ENCODE assay signal across 13 cellular contexts in the genomic region with DNA sequence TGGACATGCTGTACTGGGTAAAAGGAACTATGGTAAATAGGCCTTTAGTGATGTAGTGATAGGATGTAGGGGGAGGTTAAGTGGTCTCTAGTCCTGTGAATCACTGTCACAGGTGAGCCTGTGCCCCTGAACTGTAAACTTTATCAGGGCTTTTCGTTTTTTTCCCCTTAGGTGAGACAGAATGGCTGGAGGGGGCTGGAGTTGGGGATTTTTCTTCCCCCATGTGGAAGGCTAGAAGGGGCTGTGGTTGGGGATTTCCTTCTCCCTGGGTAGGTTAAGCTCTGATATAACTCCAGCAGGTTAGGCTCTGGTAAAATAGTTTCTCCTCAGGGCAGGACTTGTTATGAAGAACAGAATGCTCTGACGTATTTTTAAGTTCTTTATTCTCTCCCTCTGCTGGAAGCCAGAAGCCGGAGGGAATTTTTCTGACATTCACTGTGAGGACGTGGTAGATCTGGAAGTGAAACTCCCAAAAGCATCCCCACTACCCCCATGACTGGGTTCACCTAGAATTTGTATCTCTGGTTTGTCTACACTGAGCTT. TPM values are rescaled to one million over a fixed set of nuclear protein-coding genes. Genes with fewer than 3 reads are reported as not detected.
DNase-seq lines count a peak whose midpoint lies in the region; ATAC-seq and TF ChIP-seq lines count a peak whose summit lies in the region.
"Had no signal": no experiment of that assay in that cellular context is flagged by ENCODE, and none has a peak within 500 bp of the region (broad histone marks: within the 10 kb centered on the region; RNA-seq: fewer than 3 reads in every experiment).

No MANE protein-coding gene starts in this region.

- TF ChIP-seq CTCF in GM12865 (IDR thresholded peaks at IDR 0.05; ENCODE audit: insufficient read depth, low read depth, low read length, missing control alignments) = no peak
- no peak for TF ChIP-seq CTCF in GM23338 (conservative IDR thresholded peaks at IDR 0.05; ENCODE audit: low read depth in 2 of 2)

- H3K27ac Mint-ChIP-seq in activated T-helper 17 cell treated with anti-CD3 and anti-CD28 coated beads, Interleukin-2, amount 50 U/mL, for 72 hours = peak overlapping the region; percentile 77
- no peak overlapping the region for H3K27ac Mint-ChIP-seq in GM23338

- H3K4me1 ChIP-seq in GM23338 (ENCODE audit: insufficient read depth) = no peaks in the 10 kb centered on the region
- H3K4me1 ChIP-seq: vagina had no signal

- peak; percentile 52 for DNase-seq in GM12865 (ENCODE audit: low read depth)
- no peak for DNase-seq in NCI-H1092 (lab: John Stamatoyannopoulos, UW)
- no peak for DNase-seq in GM23338 (ENCODE audit: low spot score)
- DNase-seq: activated effector memory CD4-positive, alpha-beta T cell treated with Interleukin-2 at 50 U/mL for 16 hours; KG1; NCI-H2171 treated with DMSO at 0.1 percent for 48 hours had no signal

- peaks cover 43% of the 10 kb centered on the region for H3K79me2 ChIP-seq in GM23338 (replicated peaks; ENCODE audit: insufficient read depth)

- H3K4me1 Mint-ChIP-seq in activated T-helper 17 cell treated with anti-CD3 and anti-CD28 coated beads, Interleukin-2, amount 50 U/mL, for 72 hours = peaks cover 29% of the 10 kb centered on the region
- no peaks in the 10 kb centered on the region; the same call in 1 of the 3 replicates for H3K4me1 Mint-ChIP-seq in GM23338

- H3K9me2 ChIP-seq in GM23338 (ENCODE audit: insufficient read depth) = no peaks in the 10 kb centered on the region

- H2AFZ ChIP-seq in GM23338 = no peak overlapping the region

- H3K4me3 Mint-ChIP-seq in activated T-helper 17 cell treated with anti-CD3 and anti-CD28 coated beads, Interleukin-2, amount 50 U/mL, for 72 hours = no peak overlapping the region
- H3K4me3 Mint-ChIP-seq in GM23338 = no peak overlapping the region

- H3K27me3 Mint-ChIP-seq in activated T-helper 17 cell treated with anti-CD3 and anti-CD28 coated beads, Interleukin-2, amount 50 U/mL, for 72 hours = no peaks in the 10 kb centered on the region
- H3K27me3 Mint-ChIP-seq in GM23338 (ENCODE audit: insufficient read depth, low read depth, poor library complexity) = no peaks in the 10 kb centered on the region

- H3K36me3 Mint-ChIP-seq in activated T-helper 17 cell treated with anti-CD3 and anti-CD28 coated beads, Interleukin-2, amount 50 U/mL, for 72 hours (ENCODE audit: low read depth) = peaks cover 89% of the 10 kb centered on the region
- peaks cover 48% of the 10 kb centered on the region for H3K36me3 Mint-ChIP-seq in GM23338 (ENCODE audit: low read depth)

- no peaks in the 10 kb centered on the region for H3K9me3 Mint-ChIP-seq in activated T-helper 17 cell treated with anti-CD3 and anti-CD28 coated beads, Interleukin-2, amount 50 U/mL, for 72 hours
- H3K9me3 Mint-ChIP-seq in GM23338 = peaks cover 2% of the 10 kb centered on the region; the same call in 1 of the 3 replicates

- ATAC-seq in GM19372 (IDR thresholded peaks at IDR 0.05; ENCODE audit: low read depth, unreplicated experiment) (peak; percentile 48), HG02870 (IDR thresholded peaks at IDR 0.05; ENCODE audit: unreplicated experiment) (peak; percentile 70), SK-N-SH treated with all-trans-retinoic acid at 6 μM for 48 hours (no peak), GM23338 (no peak), GM19328 (IDR thresholded peaks at IDR 0.05; ENCODE audit: unreplicated experiment) (no peak)
- no peak for ATAC-seq in activated T-helper 17 cell treated with anti-CD3 and anti-CD28 coated beads, Interleukin-2, amount 50 U/mL, for 72 hours (replicated peaks)

- no peak overlapping the region for H3K4me2 ChIP-seq in GM23338

- no peak overlapping the region for H3K27ac ChIP-seq in GM23338 (ENCODE audit: low read depth)
- H3K27ac ChIP-seq: BLaER1 treated with 17β-estradiol and CSF1 and Interleukin-3, amounts not matched to agents 10 nM and 100 nM; vagina had no signal

- H3K4me3 ChIP-seq in GM12865 (ENCODE audit: low read depth, low read length) (no peak overlapping the region), GM23338 (no peak overlapping the region)
- H3K4me3 ChIP-seq: BLaER1 treated with 17β-estradiol and CSF1 and Interleukin-3, amounts not matched to agents 10 nM and 100 nM; vagina had no signal

- H4K20me1 ChIP-seq in GM23338 (replicated peaks; ENCODE audit: insufficient read depth) = peaks cover 8% of the 10 kb centered on the region; the same call in 1 of the 2 replicates

- H3K27me3 ChIP-seq in GM23338 (ENCODE audit: insufficient read depth) = no peaks in the 10 kb centered on the region
- H3K27me3 ChIP-seq: BLaER1 treated with 17β-estradiol and CSF1 and Interleukin-3, amounts not matched to agents 10 nM and 100 nM; vagina had no signal

- no peaks in the 10 kb centered on the region for H3F3A ChIP-seq in GM23338 (replicated peaks; ENCODE audit: low read depth)

- H3K36me3 ChIP-seq in GM23338 (ENCODE audit: insufficient read depth) = peaks cover 31% of the 10 kb centered on the region

TF ChIP-seq in SK-N-SH treated with all-trans-retinoic acid at 6 μM for 48 hours, 23 proteins besides CTCF, POLR2A, EP300 and RAD21 (continues in another document):
- no peak for TF ChIP-seq ZNF8 (CRISPR knock-in tag; IDR thresholded peaks at IDR 0.05)
- TF ChIP-seq, protein P1, sequence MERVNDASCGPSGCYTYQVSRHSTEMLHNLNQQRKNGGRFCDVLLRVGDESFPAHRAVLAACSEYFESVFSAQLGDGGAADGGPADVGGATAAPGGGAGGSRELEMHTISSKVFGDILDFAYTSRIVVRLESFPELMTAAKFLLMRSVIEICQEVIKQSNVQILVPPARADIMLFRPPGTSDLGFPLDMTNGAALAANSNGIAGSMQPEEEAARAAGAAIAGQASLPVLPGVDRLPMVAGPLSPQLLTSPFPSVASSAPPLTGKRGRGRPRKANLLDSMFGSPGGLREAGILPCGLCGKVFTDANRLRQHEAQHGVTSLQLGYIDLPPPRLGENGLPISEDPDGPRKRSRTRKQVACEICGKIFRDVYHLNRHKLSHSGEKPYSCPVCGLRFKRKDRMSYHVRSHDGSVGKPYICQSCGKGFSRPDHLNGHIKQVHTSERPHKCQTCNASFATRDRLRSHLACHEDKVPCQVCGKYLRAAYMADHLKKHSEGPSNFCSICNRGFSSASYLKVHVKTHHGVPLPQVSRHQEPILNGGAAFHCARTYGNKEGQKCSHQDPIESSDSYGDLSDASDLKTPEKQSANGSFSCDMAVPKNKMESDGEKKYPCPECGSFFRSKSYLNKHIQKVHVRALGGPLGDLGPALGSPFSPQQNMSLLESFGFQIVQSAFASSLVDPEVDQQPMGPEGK (CRISPR knock-in tag; IDR thresholded peaks at IDR 0.05; ENCODE audit: borderline replicate concordance) = no peak
- TF ChIP-seq BACH2 (CRISPR knock-in tag; IDR thresholded peaks at IDR 0.05; ENCODE audit: borderline replicate concordance) = no peak

TF ChIP-seq in GM23338, 12 proteins besides CTCF, POLR2A, EP300 and RAD21:
- no peak for TF ChIP-seq CREB1 (CRISPR knock-in tag; IDR thresholded peaks at IDR 0.05; ENCODE audit: low read depth)
- no peak for TF ChIP-seq NANOG (IDR thresholded peaks at IDR 0.05; ENCODE audit: borderline replicate concordance)
- TF ChIP-seq EZH2phosphoT487 (IDR thresholded peaks at IDR 0.05; ENCODE audit: unreplicated experiment) = no peak
- TF ChIP-seq REST (IDR thresholded peaks at IDR 0.05; ENCODE audit: unreplicated experiment) = no peak
- no peak for TF ChIP-seq POLR2AphosphoS5 (IDR thresholded peaks at IDR 0.05; ENCODE audit: low read depth)
- TF ChIP-seq ETS1 (IDR thresholded peaks at IDR 0.05) = no peak
- TF ChIP-seq STAT1 (IDR thresholded peaks at IDR 0.05; ENCODE audit: unreplicated experiment) = no peak

RNA-seq across cellular contexts. Expression of gene PIKFYVE, which starts 28.5 kb away (rescaled TPM):
- 10 to 100 TPM; 20.3 to 23.7 TPM for total RNA-seq in activated T-helper 17 cell treated with anti-CD3 and anti-CD28 coated beads, Interleukin-2, amount 50 U/mL, for 72 hours
- 41.1 and 48.0 TPM in 2 replicates for total RNA-seq in GM23338 (2014; rRNA removed; shearing (Covaris generic))
- polyA plus RNA-seq in GM23338 (2016; fragmentation: Nextera tagmentation; extraction: Ambion mirVana) = 14.7 and 15.1 TPM in 2 replicates

RNA-seq across cellular contexts. Expression of gene IDH1, which starts 39.7 kb away (rescaled TPM):
- 10 to 100 TPM; 17.0 to 34.3 TPM for total RNA-seq in activated T-helper 17 cell treated with anti-CD3 and anti-CD28 coated beads, Interleukin-2, amount 50 U/mL, for 72 hours
- 536 and 559 TPM in 2 replicates for total RNA-seq in GM23338 (2014; rRNA removed; shearing (Covaris generic))
- polyA plus RNA-seq in GM23338 (2016; fragmentation: Nextera tagmentation; extraction: Ambion mirVana) = 276 and 315 TPM in 2 replicates

Comparison
In these comparisons a context has a peak if more than half of its experiments do, and no peak if none do; other contexts are left out.
1. ATAC-seq: peak in GM19372 (single experiment) and HG02870 (single experiment); none in activated T-helper 17 cell treated with anti-CD3 and anti-CD28 coated beads, Interleukin-2, amount 50 U/mL, for 72 hours (single experiment), SK-N-SH treated with all-trans-retinoic acid at 6 μM for 48 hours (single experiment), GM23338 (single experiment) and GM19328 (single experiment).
2. RNA of gene IDH1, which starts 39.7 kb away (total RNA-seq): 536 to 559 TPM in GM23338; 17.0 to 34.3 TPM in activated T-helper 17 cell treated with anti-CD3 and anti-CD28 coated beads, Interleukin-2, amount 50 U/mL, for 72 hours; every median in the first group is over 10 times any median in the second.